21 cellular contexts compared by ENCODE assay signal in genomic region chr22:29663230-29663826, GRCh38. TPM values are rescaled to one million over a fixed set of nuclear protein-coding genes. Genes with fewer than 3 reads are reported as not detected.
DNase-seq lines count a peak whose midpoint lies in the region; ATAC-seq and TF ChIP-seq lines count a peak whose summit lies in the region.
"Had no signal": no experiment of that assay in that cellular context is flagged by ENCODE, and none has a peak within 500 bp of the region (broad histone marks: within the 10 kb centered on the region; RNA-seq: fewer than 3 reads in every experiment).

No MANE protein-coding gene starts in this region.

- no peaks in the 10 kb centered on the region for H3K36me3 ChIP-seq in parathyroid adenoma (ENCODE audit: control insufficient read depth, insufficient read depth, low read length)

- H3K79me2 ChIP-seq in parathyroid adenoma = no peaks in the 10 kb centered on the region

- H2AFZ ChIP-seq in parathyroid adenoma = no peak overlapping the region

- H3K4me3 Mint-ChIP-seq in activated CD4-positive, alpha-beta T cell treated with anti-CD3 and anti-CD28 coated beads for 36 hours = no peak overlapping the region
- H3K4me3 Mint-ChIP-seq: activated CD4-positive, alpha-beta T cell treated with anti-CD3 and anti-CD28 coated beads, Interleukin-2, amount 10 ng/mL, durations not matched to agents 24 days and 14 days; activated CD8-positive, alpha-beta memory T cell treated with anti-CD3 and anti-CD28 coated beads, Interleukin-2, amount 10 ng/mL, durations not matched to agents 7 days and 5 days; B cell; dendritic cell treated with granulocyte-macrophage colony-stimulating factor and Interleukin-4, amounts not matched to agents 40 ng/mL and 50 ng/mL, for 4 days had no signal

- no peak overlapping the region for H3K27ac Mint-ChIP-seq in activated CD4-positive, alpha-beta T cell treated with anti-CD3 and anti-CD28 coated beads for 36 hours
- H3K27ac Mint-ChIP-seq: activated CD4-positive, alpha-beta T cell treated with anti-CD3 and anti-CD28 coated beads, Interleukin-2, amount 10 ng/mL, durations not matched to agents 24 days and 14 days; activated CD8-positive, alpha-beta memory T cell treated with anti-CD3 and anti-CD28 coated beads, Interleukin-2, amount 10 ng/mL, durations not matched to agents 7 days and 5 days; B cell; dendritic cell treated with granulocyte-macrophage colony-stimulating factor and Interleukin-4, amounts not matched to agents 40 ng/mL and 50 ng/mL, for 4 days had no signal

- H3K4me2 ChIP-seq in parathyroid adenoma (ENCODE audit: low read length) = peak overlapping the region; percentile 20

- H3K9ac ChIP-seq in parathyroid adenoma = no peak overlapping the region

- H3K4me1 Mint-ChIP-seq in activated CD4-positive, alpha-beta T cell treated with anti-CD3 and anti-CD28 coated beads for 36 hours = no peaks in the 10 kb centered on the region

- CTCF ChIA-PET in activated CD4-positive, alpha-beta T cell treated with anti-CD3 and anti-CD28 coated beads for 36 hours (lab: Charles Lee) = interaction anchor here (1.6 kb wide), 1 partner anchor 37 kb away, joined by 4 read pairs; no protein-coding TSS in a partner anchor

- ATAC-seq in HG02571 (IDR thresholded peaks at IDR 0.05; ENCODE audit: unreplicated experiment) = no peak
- no peak for ATAC-seq in HG03025 (IDR thresholded peaks at IDR 0.05; ENCODE audit: low FRiP score, unreplicated experiment)
- no peak for ATAC-seq in activated CD4-positive, alpha-beta T cell treated with anti-CD3 and anti-CD28 coated beads for 36 hours
- ATAC-seq: activated CD8-positive, alpha-beta memory T cell treated with anti-CD3 and anti-CD28 coated beads, Interleukin-2, amount 10 ng/mL, durations not matched to agents 7 days and 5 days; upper lobe of right lung had no signal

- H3K36me3 Mint-ChIP-seq in activated CD4-positive, alpha-beta T cell treated with anti-CD3 and anti-CD28 coated beads for 36 hours (ENCODE audit: low read depth) = peaks cover 19% of the 10 kb centered on the region

- no peaks in the 10 kb centered on the region for H3K27me3 Mint-ChIP-seq in activated CD4-positive, alpha-beta T cell treated with anti-CD3 and anti-CD28 coated beads for 36 hours
- H3K27me3 Mint-ChIP-seq: activated CD4-positive, alpha-beta T cell treated with anti-CD3 and anti-CD28 coated beads, Interleukin-2, amount 10 ng/mL, durations not matched to agents 24 days and 14 days; activated CD8-positive, alpha-beta memory T cell treated with anti-CD3 and anti-CD28 coated beads, Interleukin-2, amount 10 ng/mL, durations not matched to agents 7 days and 5 days; B cell; dendritic cell treated with granulocyte-macrophage colony-stimulating factor and Interleukin-4, amounts not matched to agents 40 ng/mL and 50 ng/mL, for 4 days had no signal

- no peak for TF ChIP-seq CTCF in parathyroid adenoma (IDR thresholded peaks at IDR 0.05)

- intact Hi-C loops in activated CD4-positive, alpha-beta T cell treated with anti-CD3 and anti-CD28 coated beads for 36 hours (cut with DNase I, micrococcal nuclease) = no loop called here

- H3K27ac ChIP-seq in parathyroid adenoma = peak overlapping the region; percentile 69
- H3K27ac ChIP-seq: right atrium auricular region, upper lobe of right lung had no signal

- H3K9me3 ChIP-seq in parathyroid adenoma (ENCODE audit: control insufficient read depth, low read length) = no peaks in the 10 kb centered on the region
- H3K9me3 ChIP-seq: right atrium auricular region, upper lobe of right lung had no signal

- H3K27me3 ChIP-seq in parathyroid adenoma (ENCODE audit: control insufficient read depth, insufficient read depth, low read length) = no peaks in the 10 kb centered on the region
- H3K27me3 ChIP-seq: right atrium auricular region, upper lobe of right lung had no signal

- no peaks in the 10 kb centered on the region for H3K9me3 Mint-ChIP-seq in activated CD4-positive, alpha-beta T cell treated with anti-CD3 and anti-CD28 coated beads for 36 hours (ENCODE audit: low read depth)
- H3K9me3 Mint-ChIP-seq: activated CD4-positive, alpha-beta T cell treated with anti-CD3 and anti-CD28 coated beads, Interleukin-2, amount 10 ng/mL, durations not matched to agents 24 days and 14 days; dendritic cell treated with granulocyte-macrophage colony-stimulating factor and Interleukin-4, amounts not matched to agents 40 ng/mL and 50 ng/mL, for 4 days had no signal

- peaks cover 29% of the 10 kb centered on the region for H3K4me1 ChIP-seq in parathyroid adenoma
- H3K4me1 ChIP-seq: right atrium auricular region, upper lobe of right lung had no signal

- no peak overlapping the region for H3K4me3 ChIP-seq in Jurkat, Clone E6-1 (ENCODE audit: low read length)
- H3K4me3 ChIP-seq in parathyroid adenoma (ENCODE audit: low read depth, low read length) = no peak overlapping the region
- H3K4me3 ChIP-seq: lung, right atrium auricular region, upper lobe of right lung had no signal

- POLR2A ChIA-PET in activated CD4-positive, alpha-beta T cell treated with anti-CD3 and anti-CD28 coated beads for 36 hours (lab: Charles Lee) = no interaction called here

- DNase-seq in Jurkat, Clone E6-1 (ENCODE audit: low read depth, low spot score) = peak; percentile 63
- DNase-seq in NCI-H2107 treated with DMSO at 0.1 percent for 48 hours (lab: John Stamatoyannopoulos, UW; ENCODE audit: unreplicated experiment) (peak; percentile 82), astrocyte of the hippocampus (ENCODE audit: low read depth, low spot score) (peak; percentile 89)
- no peak for DNase-seq in activated CD4-positive, alpha-beta T cell treated with anti-CD3 and anti-CD28 coated beads for 36 hours
- DNase-seq: activated CD4-positive, alpha-beta T cell treated with anti-CD3 and anti-CD28 coated beads, Interleukin-2, amount 10 ng/mL, durations not matched to agents 24 days and 14 days; activated CD8-positive, alpha-beta memory T cell treated with anti-CD3 and anti-CD28 coated beads, Interleukin-2, amount 10 ng/mL, durations not matched to agents 7 days and 5 days; Calu3; hypothalamus; NCI-H1694 treated with DMSO at 0.1 percent for 48 hours; NCI-H446 treated with DMSO at 0.1 percent for 48 hours; occipital lobe; SW 1271; upper lobe of right lung had no signal

RNA-seq across cellular contexts. Expression of gene CABP7, which starts 56.5 kb away (rescaled TPM):
- polyA plus RNA-seq in Jurkat, Clone E6-1 (2012; ENCODE audit: insufficient read depth, insufficient read length) = not detected
- not detected for total RNA-seq in activated CD4-positive, alpha-beta T cell treated with anti-CD3 and anti-CD28 coated beads for 36 hours
- total RNA-seq: activated CD4-positive, alpha-beta T cell treated with anti-CD3 and anti-CD28 coated beads, Interleukin-2, amount 10 ng/mL, durations not matched to agents 24 days and 14 days; activated CD8-positive, alpha-beta memory T cell treated with anti-CD3 and anti-CD28 coated beads, Interleukin-2, amount 10 ng/mL, durations not matched to agents 7 days and 5 days; B cell; Calu3; right atrium auricular region; subcutaneous adipose tissue; upper lobe of right lung had no signal

RNA-seq across cellular contexts. Expression of gene NF2, which starts 59.9 kb away (rescaled TPM):
- polyA plus RNA-seq in Jurkat, Clone E6-1 (2012; ENCODE audit: insufficient read depth, insufficient read length) = 15.1 TPM
- total RNA-seq in activated CD4-positive, alpha-beta T cell treated with anti-CD3 and anti-CD28 coated beads for 36 hours = 10 to 100 TPM; 40.2 to 43.1 TPM
